26 cellular contexts compared by ENCODE assay signal in genomic region chr20:47529840-47530239, GRCh38. TPM values are rescaled to one million over a fixed set of nuclear protein-coding genes. Genes with fewer than 3 reads are reported as not detected.
DNase-seq lines count a peak whose midpoint lies in the region; ATAC-seq and TF ChIP-seq lines count a peak whose summit lies in the region.
"Had no signal": no experiment of that assay in that cellular context is flagged by ENCODE, and none has a peak within 500 bp of the region (broad histone marks: within the 10 kb centered on the region; RNA-seq: fewer than 3 reads in every experiment).

No MANE protein-coding gene starts in this region.

- DNase-seq in CD4-positive, CD25-positive, alpha-beta regulatory T cell = no peak
- DNase-seq in IMR-90 (peak; percentile 41), chondrocyte (ENCODE audit: low spot score) (no peak), mesothelial cell of epicardium (ENCODE audit: low spot score in 2 of 2, unreplicated experiment in 2 of 2) (no peak), 8988T (no peak), HUDEP-2 (lab: John Stamatoyannopoulos, UW; ENCODE audit: unreplicated experiment in 76 of 76) (no peak), stomach (no peak)
- DNase-seq: activated CD4-positive, CD25-positive, alpha-beta regulatory T cell treated with anti-CD3 and anti-CD28 coated beads, Interleukin-2, amount 50 U/mL, for 72 hours; activated gamma-delta T cell; activated T-cell treated with anti-CD3 and anti-CD28 coated beads for 4 hours; CD4-positive, alpha-beta memory T cell; dorsolateral prefrontal cortex; heart left ventricle; KBM-7; kidney glomerular epithelial cell; lower lobe of right lung; NCI-H1417; NCI-H2029 treated with DMSO at 0.1 percent for 48 hours; NCI-H526 treated with DMSO at 0.1 percent for 48 hours; nephron progenitor cell; pancreas; retina; stimulated activated CD4-positive, alpha-beta T cell treated with anti-CD3 and anti-CD28 coated beads, Interleukin-2, amount 100 ng/mL, for 48 hours had no signal

- no peak overlapping the region for H2BK15ac ChIP-seq in IMR-90 (ENCODE audit: low read depth, low read length)

- H3K23ac ChIP-seq in IMR-90 (ENCODE audit: low read depth, low read length) = no peak overlapping the region

- H4K20me1 ChIP-seq in IMR-90 (ENCODE audit: insufficient read depth, low read length) = peaks cover 4% of the 10 kb centered on the region

- peaks cover 15 to 35% of the 10 kb centered on the region in 2 experiments for H3K79me1 ChIP-seq in IMR-90 (ENCODE audit: low read depth in 1 of 2, low read length in 2 of 2)

- no peak overlapping the region for H4K91ac ChIP-seq in IMR-90 (ENCODE audit: insufficient read depth, low read depth, low read length)

- no peak overlapping the region for H2BK5ac ChIP-seq in IMR-90 (ENCODE audit: low read depth, low read length, poor library complexity, severe bottlenecking)

- no peak overlapping the region for H2AK9ac ChIP-seq in IMR-90 (replicated peaks; ENCODE audit: low read depth, low read length, poor library complexity)

- TF ChIP-seq CTCF in IMR-90 (conservative IDR thresholded peaks at IDR 0.05; ENCODE audit: low read depth, low read length) = no peak
- TF ChIP-seq CTCF in chondrocyte (IDR thresholded peaks at IDR 0.05) = no peak
- TF ChIP-seq CTCF in mesothelial cell of epicardium (IDR thresholded peaks at IDR 0.05; ENCODE audit: unreplicated experiment) = no peak
- TF ChIP-seq CTCF in stomach (IDR thresholded peaks at IDR 0.05) = no peak

- dilution Hi-C loops in IMR-90 (cut with HindIII; ENCODE audit: low sequenced_read_pairs, unreplicated experiment) = no loop called here

- H2AFZ ChIP-seq in IMR-90 (replicated peaks; ENCODE audit: low read length, poor library complexity) = no peak overlapping the region

- no peak overlapping the region for H3K9ac ChIP-seq in IMR-90 (ENCODE audit: low read depth, low read length)

- H4K8ac ChIP-seq in IMR-90 (ENCODE audit: low read depth in 2 of 2, low read length in 2 of 2) = no peak overlapping the region

- H2BK120ac ChIP-seq in IMR-90 (ENCODE audit: low read depth, low read length) = no peak overlapping the region

- no peak overlapping the region for H3K18ac ChIP-seq in IMR-90 (ENCODE audit: low read depth, low read length)

- intact Hi-C loops in IMR-90 (cut with micrococcal nuclease) (no loop called here), stomach (cut with DNase I; ENCODE audit: low total_unique reads) (no loop called here)

- no peak overlapping the region for H3K4me2 ChIP-seq in IMR-90 (ENCODE audit: low read depth, low read length)

- in situ Hi-C loops in IMR-90 (cut with MboI; ENCODE audit: low sequenced_read_pairs) = no loop called here

- POLR2A ChIA-PET in IMR-90 (lab: Charles Lee; ENCODE audit: unreplicated experiment) = no interaction called here

- no peak overlapping the region for H3K4me3 ChIP-seq in CD4-positive, CD25-positive, alpha-beta regulatory T cell (ENCODE audit: low read depth, low read length)
- no peak overlapping the region for H3K4me3 ChIP-seq in IMR-90 (ENCODE audit: insufficient read depth, low read depth, low read length)
- H3K4me3 ChIP-seq in stomach = no peak overlapping the region
- H3K4me3 ChIP-seq: dorsolateral prefrontal cortex, heart left ventricle, lower lobe of right lung, pancreas had no signal

- peaks cover 0 to 5% (median 3%) of the 10 kb centered on the region in 7 donors for H3K9me3 Mint-ChIP-seq in CD4-positive, CD25-positive, alpha-beta regulatory T cell
- H3K9me3 Mint-ChIP-seq in chondrocyte (ENCODE audit: low read depth) (peaks cover 5% of the 10 kb centered on the region), mesothelial cell of epicardium (peaks cover 12% of the 10 kb centered on the region)
- H3K9me3 Mint-ChIP-seq: central memory CD8-positive, alpha-beta T cell had no signal

- H2AK5ac ChIP-seq in IMR-90 (ENCODE audit: low read depth, low read length) = no peak overlapping the region

- H4K5ac ChIP-seq in IMR-90 (ENCODE audit: low read depth, low read length) = no peak overlapping the region

- no peak overlapping the region for H3K56ac ChIP-seq in IMR-90 (ENCODE audit: extremely low read depth, insufficient read depth, low read length)

- H3K27me3 Mint-ChIP-seq in CD4-positive, CD25-positive, alpha-beta regulatory T cell = no peaks in the 10 kb centered on the region
- H3K27me3 Mint-ChIP-seq in chondrocyte (ENCODE audit: low read depth) (no peaks in the 10 kb centered on the region), mesothelial cell of epicardium (ENCODE audit: low read depth) (no peaks in the 10 kb centered on the region)
- H3K27me3 Mint-ChIP-seq: CD4-positive, alpha-beta memory T cell; central memory CD8-positive, alpha-beta T cell had no signal

- TF ChIP-seq RAD21 in IMR-90 (IDR thresholded peaks at IDR 0.05; ENCODE audit: low read length) = no peak

- no peaks in the 10 kb centered on the region for H3K27me3 ChIP-seq in CD4-positive, CD25-positive, alpha-beta regulatory T cell (ENCODE audit: control insufficient read depth, insufficient read depth, low read length)
- H3K27me3 ChIP-seq in IMR-90 (ENCODE audit: control insufficient read depth, insufficient read depth, low read length) = no peaks in the 10 kb centered on the region
- H3K27me3 ChIP-seq in stomach = no peaks in the 10 kb centered on the region
- H3K27me3 ChIP-seq: dorsolateral prefrontal cortex, heart left ventricle, pancreas had no signal

- H2BK20ac ChIP-seq in IMR-90 (ENCODE audit: low read depth, low read length) = no peak overlapping the region

- TF ChIP-seq POLR2A in IMR-90 (IDR thresholded peaks at IDR 0.05; ENCODE audit: low read depth, low read length) (no peak), stomach (IDR thresholded peaks at IDR 0.05) (no peak)

- H3K4me1 Mint-ChIP-seq in CD4-positive, CD25-positive, alpha-beta regulatory T cell = peaks cover 34 to 56% (median 41%) of the 10 kb centered on the region in 4 donors
- H3K4me1 Mint-ChIP-seq in chondrocyte (ENCODE audit: low read depth) = peaks cover 23% of the 10 kb centered on the region
- H3K4me1 Mint-ChIP-seq in mesothelial cell of epicardium = peaks cover 15% of the 10 kb centered on the region

- no peak overlapping the region for H3K14ac ChIP-seq in IMR-90 (replicated peaks; ENCODE audit: low read depth, low read length)

- WGBS in IMR-90 (ENCODE audit: extremely low coverage in 2 of 2, insufficient read length in 1 of 2), 2 experiments = no CpG with 5 or more reads among the region's 2 CpGs
- WGBS in stomach, 5 donors = 71 to 80% (median 76%) methylated on average over 2 of the region's 2 CpGs

- H3K4me3 Mint-ChIP-seq in CD4-positive, CD25-positive, alpha-beta regulatory T cell = no peak overlapping the region
- H3K4me3 Mint-ChIP-seq in chondrocyte (ENCODE audit: unreplicated experiment) (no peak overlapping the region), mesothelial cell of epicardium (no peak overlapping the region)
- H3K4me3 Mint-ChIP-seq: CD4-positive, alpha-beta memory T cell; central memory CD8-positive, alpha-beta T cell; nephron progenitor cell had no signal

- H3K4me1 ChIP-seq in CD4-positive, CD25-positive, alpha-beta regulatory T cell (ENCODE audit: control insufficient read depth, insufficient read depth, low read length, poor library complexity, severe bottlenecking) = peaks cover 6% of the 10 kb centered on the region
- peaks cover 3% of the 10 kb centered on the region; the same call in 1 of the 2 replicates for H3K4me1 ChIP-seq in IMR-90 (ENCODE audit: control insufficient read depth, insufficient read depth, low read length)
- H3K4me1 ChIP-seq in stomach = peaks cover 0 to 22% (median 10%) of the 10 kb centered on the region in 4 donors
- H3K4me1 ChIP-seq: pancreas had no signal

- peaks cover 5 to 7% of the 10 kb centered on the region in 2 experiments for H3K9me3 ChIP-seq in CD4-positive, CD25-positive, alpha-beta regulatory T cell (ENCODE audit: control insufficient read depth in 2 of 2, low read length in 2 of 2)
- H3K9me3 ChIP-seq in IMR-90 (ENCODE audit: control insufficient read depth, insufficient read depth, low read length) = 0 out of 2 replicates have a peak, but pooled peaks cover 2% of the 10 kb centered on the region
- H3K9me3 ChIP-seq in stomach = peaks cover 0 to 9% (median 7%) of the 10 kb centered on the region in 4 donors
- H3K9me3 ChIP-seq: pancreas had no signal

- H3K27ac ChIP-seq in CD4-positive, CD25-positive, alpha-beta regulatory T cell (ENCODE audit: insufficient read depth, low read length, poor library complexity, severe bottlenecking) = no peak overlapping the region
- H3K27ac ChIP-seq in IMR-90 (ENCODE audit: insufficient read depth, low read length) = no peak overlapping the region
- no peak overlapping the region for H3K27ac ChIP-seq in stomach
- H3K27ac ChIP-seq: dorsolateral prefrontal cortex, lower lobe of right lung, pancreas had no signal

- peak overlapping the region in 2 of 3 donors; percentile 20 to 26 for H3K27ac Mint-ChIP-seq in CD4-positive, CD25-positive, alpha-beta regulatory T cell
- peak overlapping the region; percentile 37 for H3K27ac Mint-ChIP-seq in chondrocyte (ENCODE audit: unreplicated experiment)
- H3K27ac Mint-ChIP-seq in mesothelial cell of epicardium = peak overlapping the region; percentile 72
- H3K27ac Mint-ChIP-seq: nephron progenitor cell had no signal

- no peak for ATAC-seq in CD4-positive, CD25-positive, alpha-beta regulatory T cell (ENCODE audit: low read depth in 2 of 2)
- ATAC-seq in IMR-90 (ENCODE audit: low read depth) (no peak; the same call in 1 of the 2 replicates), HG03108 (IDR thresholded peaks at IDR 0.05; ENCODE audit: unreplicated experiment) (no peak)
- ATAC-seq: heart left ventricle, lower lobe of right lung, Panc1, pancreas had no signal

- no TSS peak for BruUV-seq in IMR-90 (replicated peaks; lab: Mats Ljungman, UMichigan)

- 0 out of 2 replicates have a peak, but pooled peaks cover 3% of the 10 kb centered on the region for H3K9me1 ChIP-seq in IMR-90 (ENCODE audit: insufficient read depth, low read length)

- H3K36me3 Mint-ChIP-seq in CD4-positive, CD25-positive, alpha-beta regulatory T cell = peaks cover 22% of the 10 kb centered on the region
- H3K36me3 Mint-ChIP-seq in chondrocyte (ENCODE audit: low read depth) (peaks cover 2% of the 10 kb centered on the region), mesothelial cell of epicardium (peaks cover 18% of the 10 kb centered on the region)

- H3K4ac ChIP-seq in IMR-90 (ENCODE audit: low read depth, low read length) = no peak overlapping the region

- H3K36me3 ChIP-seq in CD4-positive, CD25-positive, alpha-beta regulatory T cell (ENCODE audit: control insufficient read depth, insufficient read depth, low read length) = peaks cover 3% of the 10 kb centered on the region
- H3K36me3 ChIP-seq in IMR-90 (ENCODE audit: control insufficient read depth, insufficient read depth, low read length) (no peaks in the 10 kb centered on the region), stomach (peaks cover 0 to 5% (median 0%) of the 10 kb centered on the region in 4 donors)
- H3K36me3 ChIP-seq: heart left ventricle, lower lobe of right lung, pancreas had no signal

- CTCF ChIA-PET in IMR-90 (lab: Yijun Ruan, JAX) = interaction anchor here (0.6 to 0.7 kb wide), 2 partner anchors 15 to 248 kb away, joined by 3 to 4 read pairs; no protein-coding TSS in a partner anchor

- no peak for TF ChIP-seq EP300 in stomach (IDR thresholded peaks at IDR 0.05)

RNA-seq across cellular contexts. Expression of gene NCOA3, which starts 28.2 kb away (rescaled TPM):
- total RNA-seq in CD4-positive, CD25-positive, alpha-beta regulatory T cell = 86.6 TPM
- polyA plus RNA-seq in CD4-positive, CD25-positive, alpha-beta regulatory T cell = 10 to 100 TPM; 21.4 to 32.3 (median 24.0) TPM
- total RNA-seq in IMR-90 (2012; rRNA removed) (27.2 and 29.0 TPM in 2 replicates), chondrocyte (38.1 to 56.0 TPM (median 45.2 TPM) in 3 replicates), mesothelial cell of epicardium (45.9 to 49.8 TPM (median 47.1 TPM) in 3 replicates), stomach (10 to 100 TPM in 4 of 5 donors, 1 to 10 TPM in 1; 8.7 to 60.8 (median 27.7) TPM)
- polyA plus RNA-seq in IMR-90 (2012; rRNA removed) (8.1 and 8.8 TPM in 2 replicates), stomach (1 to 10 TPM; 4.1 to 8.2 (median 4.3) TPM)
- 2.7 and 2.8 TPM in 2 replicates for polyA plus RNA-seq in IMR-90 (2012; cell fraction: cytosol; rRNA removed)
- polyA plus RNA-seq in IMR-90 (2012; cell fraction: nucleus; rRNA removed; ENCODE audit: low replicate concordance) = 5.1 and 16.2 TPM in 2 replicates
